In genomic region chr16:49843758-49844157, GRCh38 we compare ENCODE assay signal across 26 cellular contexts. TPM values are rescaled to one million over a fixed set of nuclear protein-coding genes. Genes with fewer than 3 reads are reported as not detected.
"Had no signal": no experiment of that assay in that cellular context is flagged by ENCODE, and none has a peak within 500 bp of the region (broad histone marks: within the 10 kb centered on the region; RNA-seq: fewer than 3 reads in every experiment).

No MANE protein-coding gene starts in this region.

- H3K27ac Mint-ChIP-seq: activated CD4-positive, alpha-beta memory T cell treated with anti-CD3 and anti-CD28 coated beads for 36 hours; activated CD4-positive, alpha-beta T cell treated with anti-CD3 and anti-CD28 coated beads, Interleukin-2, amount 10 ng/mL, durations not matched to agents 24 days and 14 days; activated naive CD4-positive, alpha-beta T cell treated with anti-CD3 and anti-CD28 coated beads, Interleukin-2, amount 50 U/mL, for 72 hours; dendritic cell treated with granulocyte-macrophage colony-stimulating factor and Interleukin-4, amounts not matched to agents 40 ng/mL and 50 ng/mL, for 4 days; naive thymus-derived CD4-positive, alpha-beta T cell; T-helper 1 cell treated with Interleukin-12 subunit alpha and Interleukin-12 subunit beta and Interleukin-4 antibody, amounts not matched to agents 30 μg/mL and 1 μg/mL, for 36 hours; type B pancreatic cell had no signal

- ATAC-seq: activated naive CD4-positive, alpha-beta T cell treated with anti-CD3 and anti-CD28 coated beads, Interleukin-2, amount 50 U/mL, for 72 hours; heart right ventricle; naive thymus-derived CD4-positive, alpha-beta T cell; right cardiac atrium; stimulated activated naive CD8-positive, alpha-beta T cell treated with anti-CD3 and anti-CD28 coated beads, Interleukin-15, Interleukin-2, amounts not matched to agents 100 U/mL and 50 U/mL, for 24 hours had no signal

- H3K9me3 ChIP-seq: breast epithelium, heart right ventricle, thoracic aorta had no signal

- H3K4me3 Mint-ChIP-seq: activated CD4-positive, alpha-beta memory T cell treated with anti-CD3 and anti-CD28 coated beads for 36 hours; activated CD4-positive, alpha-beta T cell treated with anti-CD3 and anti-CD28 coated beads, Interleukin-2, amount 10 ng/mL, durations not matched to agents 24 days and 14 days; dendritic cell treated with granulocyte-macrophage colony-stimulating factor and Interleukin-4, amounts not matched to agents 40 ng/mL and 50 ng/mL, for 4 days; naive thymus-derived CD4-positive, alpha-beta T cell; T-helper 1 cell treated with Interleukin-12 subunit alpha and Interleukin-12 subunit beta and Interleukin-4 antibody, amounts not matched to agents 30 μg/mL and 1 μg/mL, for 36 hours; type B pancreatic cell had no signal

- H3K27me3 ChIP-seq: breast epithelium had no signal

- H3K36me3 ChIP-seq: breast epithelium, thoracic aorta, WERI-Rb-1 had no signal

- FAIRE-seq: endometrium, TTC549 had no signal

- DNase-seq: activated CD4-positive, alpha-beta memory T cell treated with anti-CD3 and anti-CD28 coated beads for 36 hours; activated CD4-positive, alpha-beta T cell treated with anti-CD3 and anti-CD28 coated beads, Interleukin-2, amount 10 ng/mL, durations not matched to agents 24 days and 14 days; activated CD4-positive, CD25-positive, alpha-beta regulatory T cell treated with anti-CD3 and anti-CD28 coated beads, Interleukin-2, amount 50 U/mL, for 72 hours; activated naive CD4-positive, alpha-beta T cell; activated T-cell treated with anti-CD3 and anti-CD28 coated beads, Interleukin-2, amount 50 U/mL, for 48 hours; central memory CD4-positive, alpha-beta T cell; effector CD4-positive, alpha-beta T cell; heart right ventricle; midbrain; naive thymus-derived CD4-positive, alpha-beta T cell; occipital lobe; right cardiac atrium; stimulated activated CD4-positive, alpha-beta T cell treated with anti-CD3 and anti-CD28 coated beads, Interleukin-12 subunit alpha, Interleukin-12 subunit beta, amount 100 ng/mL, for 4 hours; stimulated activated CD4-positive, alpha-beta T cell treated with anti-CD3 and anti-CD28 coated beads, Interleukin-4, amount 100 ng/mL, for 1 hour; stimulated activated naive CD8-positive, alpha-beta T cell treated with anti-CD3 and anti-CD28 coated beads, Interleukin-15, Interleukin-2, amounts not matched to agents 100 U/mL and 50 U/mL, for 24 hours; SW 1271; T-helper 9 cell; WERI-Rb-1 had no signal

- H3K4me1 Mint-ChIP-seq: activated CD4-positive, alpha-beta T cell treated with anti-CD3 and anti-CD28 coated beads, Interleukin-2, amount 10 ng/mL, durations not matched to agents 24 days and 14 days; naive thymus-derived CD4-positive, alpha-beta T cell had no signal

- H3K27ac ChIP-seq: breast epithelium, heart right ventricle, thoracic aorta, WERI-Rb-1 had no signal

- H3K4me1 ChIP-seq: breast epithelium had no signal

- H3K36me3 Mint-ChIP-seq: activated CD4-positive, alpha-beta memory T cell treated with anti-CD3 and anti-CD28 coated beads for 36 hours; activated naive CD4-positive, alpha-beta T cell treated with anti-CD3 and anti-CD28 coated beads, Interleukin-2, amount 50 U/mL, for 72 hours; naive thymus-derived CD4-positive, alpha-beta T cell had no signal

- H3K4me3 ChIP-seq: breast epithelium, heart right ventricle, thoracic aorta had no signal

- H3K9me3 Mint-ChIP-seq: activated CD4-positive, alpha-beta memory T cell treated with anti-CD3 and anti-CD28 coated beads for 36 hours; activated CD4-positive, alpha-beta T cell treated with anti-CD3 and anti-CD28 coated beads, Interleukin-2, amount 10 ng/mL, durations not matched to agents 24 days and 14 days; activated naive CD4-positive, alpha-beta T cell treated with anti-CD3 and anti-CD28 coated beads, Interleukin-2, amount 50 U/mL, for 72 hours; dendritic cell treated with granulocyte-macrophage colony-stimulating factor and Interleukin-4, amounts not matched to agents 40 ng/mL and 50 ng/mL, for 4 days; naive thymus-derived CD4-positive, alpha-beta T cell; T-helper 1 cell treated with Interleukin-12 subunit alpha and Interleukin-12 subunit beta and Interleukin-4 antibody, amounts not matched to agents 30 μg/mL and 1 μg/mL, for 36 hours; type B pancreatic cell had no signal

RNA-seq across cellular contexts. Expression of gene ZNF423, which starts 12.2 kb away (rescaled TPM):
- total RNA-seq: activated CD4-positive, alpha-beta memory T cell treated with anti-CD3 and anti-CD28 coated beads for 36 hours; activated CD4-positive, alpha-beta T cell treated with anti-CD3 and anti-CD28 coated beads, Interleukin-2, amount 10 ng/mL, durations not matched to agents 24 days and 14 days; naive thymus-derived CD4-positive, alpha-beta T cell had no signal
- polyA plus RNA-seq: naive thymus-derived CD4-positive, alpha-beta T cell had no signal
